In the genomic region with DNA sequence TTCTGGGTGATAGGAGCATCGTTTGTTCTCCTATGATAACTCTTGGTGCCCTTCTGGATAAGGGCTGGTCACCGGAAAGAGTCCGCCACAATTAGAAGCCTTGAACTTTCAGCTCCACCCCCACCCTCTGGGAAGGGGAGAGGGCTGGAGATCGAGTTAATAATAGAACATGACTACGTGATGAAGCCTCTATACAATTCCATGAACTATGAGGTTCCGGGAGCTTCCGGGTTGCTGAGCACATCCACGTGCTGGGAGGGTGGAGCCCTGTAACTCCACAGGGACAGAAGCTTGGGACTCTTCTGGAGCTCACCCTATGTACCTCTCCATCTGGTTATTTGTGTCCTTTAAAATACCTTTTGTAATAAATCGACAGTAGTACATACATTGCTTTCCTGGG, we compare ENCODE assay signal across 18 cellular contexts. TPM values are rescaled to one million over a fixed set of nuclear protein-coding genes. Genes with fewer than 3 reads are reported as not detected.
DNase-seq lines count a peak whose midpoint lies in the region; ATAC-seq and TF ChIP-seq lines count a peak whose summit lies in the region.
"Had no signal": no experiment of that assay in that cellular context is flagged by ENCODE, and none has a peak within 500 bp of the region (broad histone marks: within the 10 kb centered on the region; RNA-seq: fewer than 3 reads in every experiment).

No MANE protein-coding gene starts in this region.

- H3K27me3 ChIP-seq in Panc1 (ENCODE audit: control insufficient read depth, insufficient read depth, low read length) (no peaks in the 10 kb centered on the region), layer of hippocampus (ENCODE audit: control insufficient read depth, insufficient read depth, low read length) (no peaks in the 10 kb centered on the region), gastrocnemius medialis (no peaks in the 10 kb centered on the region), ascending aorta (no peaks in the 10 kb centered on the region)
- H3K27me3 ChIP-seq: BLaER1 treated with 17β-estradiol and CSF1 and Interleukin-3, amounts not matched to agents 10 nM and 100 nM; breast epithelium; suprapubic skin; vagina had no signal

- DNase-seq in Panc1 (ENCODE audit: low read depth, low spot score) (no peak), Right ventricle myocardium inferior (ENCODE audit: missing footprints) (no peak), gastrocnemius medialis (peak in 1 of 2 donors; percentile 27), ascending aorta (ENCODE audit: low spot score in 2 of 2) (no peak), caudate nucleus (lab: John Stamatoyannopoulos, UW) (no peak), NCI-H526 (lab: John Stamatoyannopoulos, UW) (no peak)
- DNase-seq: ACHN; activated CD4-positive, alpha-beta T cell treated with anti-CD3 and anti-CD28 coated beads, Interleukin-2, amount 10 ng/mL, durations not matched to agents 7 days and 5 days; erythroblast; NCI-H1436; occipital lobe; SIG-M5 had no signal

- no peak overlapping the region for H3K4me3 ChIP-seq in Panc1 (ENCODE audit: low read depth in 2 of 2, low read length in 2 of 2)
- H3K4me3 ChIP-seq in gastrocnemius medialis = peak overlapping the region in 1 of 4 donors; percentile 14
- no peak overlapping the region for H3K4me3 ChIP-seq in ascending aorta
- H3K4me3 ChIP-seq: BLaER1 treated with 17β-estradiol and CSF1 and Interleukin-3, amounts not matched to agents 10 nM and 100 nM; breast epithelium; suprapubic skin; vagina had no signal

- TF ChIP-seq POLR2A in gastrocnemius medialis (IDR thresholded peaks at IDR 0.05) = no peak

- BruUV-seq in Panc1 (replicated peaks; lab: Mats Ljungman, UMichigan) = no TSS peak

- POLR2A ChIA-PET in Panc1 (lab: Charles Lee) = no interaction called here

- ATAC-seq in Panc1 (peak; percentile 30; the same call in 1 of the 2 replicates), Right ventricle myocardium inferior (peak; percentile 90), gastrocnemius medialis (peak; percentile 70 to 88), HG03342 (IDR thresholded peaks at IDR 0.05; ENCODE audit: unreplicated experiment) (no peak)

- in situ Hi-C loops in Panc1 (cut with HindIII; ENCODE audit: low pct_unique_long_range_greater_than_20kb, low sequenced_read_pairs) = no loop called here
- in situ Hi-C loops in gastrocnemius medialis (cut with MboI; ENCODE audit: low sequenced_read_pairs in 4 of 4) = no loop called here

- H3K27ac ChIP-seq in Panc1 (ENCODE audit: low read length) = peak overlapping the region; percentile 13; the same call in 1 of the 2 replicates
- peak overlapping the region; percentile 38 for H3K27ac ChIP-seq in layer of hippocampus (ENCODE audit: low read depth, low read length)
- H3K27ac ChIP-seq in gastrocnemius medialis = peak overlapping the region in 3 of 4 donors; percentile 21 to 36 (median 21)
- H3K27ac ChIP-seq in ascending aorta = no peak overlapping the region
- H3K27ac ChIP-seq in caudate nucleus (ENCODE audit: low read depth, low read length) = no peak overlapping the region
- H3K27ac ChIP-seq: BLaER1 treated with 17β-estradiol and CSF1 and Interleukin-3, amounts not matched to agents 10 nM and 100 nM; breast epithelium; suprapubic skin; vagina had no signal

- intact Hi-C loops in Panc1 (cut with micrococcal nuclease; ENCODE audit: unreplicated experiment) = no loop called here
- intact Hi-C loops in Right ventricle myocardium inferior (cut with DNase I) = no loop called here
- intact Hi-C loops in gastrocnemius medialis (cut with DNase I; ENCODE audit: low total_unique reads) = no loop called here
- intact Hi-C loops in ascending aorta (cut with DNase I) = no loop called here

- no peak for TF ChIP-seq CTCF in Panc1 (IDR thresholded peaks at IDR 0.05)
- TF ChIP-seq CTCF in gastrocnemius medialis (IDR thresholded peaks at IDR 0.05 in 4 of 5, conservative IDR thresholded peaks at IDR 0.05 in 1 of 5) = no peak
- no peak for TF ChIP-seq CTCF in ascending aorta (IDR thresholded peaks at IDR 0.05)

- H3K36me3 ChIP-seq in Panc1 (ENCODE audit: control insufficient read depth, insufficient read depth, low read length) (no peaks in the 10 kb centered on the region), gastrocnemius medialis (no peaks in the 10 kb centered on the region), ascending aorta (no peaks in the 10 kb centered on the region)
- H3K36me3 ChIP-seq: BLaER1 treated with 17β-estradiol and CSF1 and Interleukin-3, amounts not matched to agents 10 nM and 100 nM; breast epithelium; suprapubic skin; vagina had no signal

- H3K4me1 ChIP-seq in Panc1 (ENCODE audit: control insufficient read depth, insufficient read depth, low read length) (peaks cover 3% of the 10 kb centered on the region; the same call in 1 of the 2 replicates), gastrocnemius medialis (peaks cover 14 to 25% of the 10 kb centered on the region in 2 donors), ascending aorta (no peaks in the 10 kb centered on the region)
- H3K4me1 ChIP-seq: BLaER1 treated with 17β-estradiol and CSF1 and Interleukin-3, amounts not matched to agents 10 nM and 100 nM; breast epithelium; vagina had no signal

- CTCF ChIA-PET in Panc1 (lab: Charles Lee) = no interaction called here

- H3K9me3 ChIP-seq in Panc1 (ENCODE audit: control insufficient read depth, insufficient read depth, low read depth, low read length) = no peaks in the 10 kb centered on the region
- H3K9me3 ChIP-seq in gastrocnemius medialis = no peaks in the 10 kb centered on the region
- H3K9me3 ChIP-seq in ascending aorta = no peaks in the 10 kb centered on the region
- H3K9me3 ChIP-seq: breast epithelium, suprapubic skin, vagina had no signal

RNA-seq across cellular contexts. Expression of a gene that starts 40.3 kb away (rescaled TPM):
- 7.1 TPM for total RNA-seq in Panc1 (2021; ENCODE audit: unreplicated experiment)
- polyA plus RNA-seq in Panc1 (2012; ENCODE audit: insufficient read length) = 4.4 TPM
- 4.5 TPM for total RNA-seq in Right ventricle myocardium inferior
- 10 to 100 TPM in 2 of 4 donors, 1 to 10 TPM in 2; 6.0 to 13.9 (median 10.2) TPM for total RNA-seq in gastrocnemius medialis
- 4.7 TPM for total RNA-seq in ascending aorta

Comparison
In these comparisons a context has a peak if more than half of its experiments do, and no peak if none do; other contexts are left out.
1. H3K27ac ChIP-seq: peak in Panc1 (single experiment), layer of hippocampus (single experiment) and gastrocnemius medialis (3 of 4); none in ascending aorta (0 of 2) and caudate nucleus (single experiment).